Comparison of ENCODE assay signal across 21 cellular contexts in genomic region chr1:201789245-201789644, GRCh38. TPM values are rescaled to one million over a fixed set of nuclear protein-coding genes. Genes with fewer than 3 reads are reported as not detected.
DNase-seq lines count a peak whose midpoint lies in the region; ATAC-seq and TF ChIP-seq lines count a peak whose summit lies in the region.
"Had no signal": no experiment of that assay in that cellular context is flagged by ENCODE, and none has a peak within 500 bp of the region (broad histone marks: within the 10 kb centered on the region; RNA-seq: fewer than 3 reads in every experiment).

No MANE protein-coding gene starts in this region.

- DNase-seq in AG04450 (ENCODE audit: low read depth, low spot score) (no peak), adipocyte (ENCODE audit: low read depth) (no peak), right cardiac atrium (no peak), COLO829 (ENCODE audit: low spot score) (no peak), NCI-H510A (lab: John Stamatoyannopoulos, UW) (no peak), NCI-H526 treated with DMSO at 0.1 percent for 48 hours (lab: John Stamatoyannopoulos, UW) (no peak)
- DNase-seq: activated B cell treated with CpG ODN at 0.5 μM for 24 hours; activated CD8-positive, alpha-beta T cell treated with anti-CD3 and anti-CD28 coated beads for 36 hours; activated T-cell treated with anti-CD3 and anti-CD28 coated beads, Interleukin-2, amount 50 U/mL, for 72 hours; cerebellar nuclear complex; COR-L47; foreskin fibroblast; left colon; NCI-H1694 treated with DMSO at 0.1 percent for 48 hours; NCI-H510A treated with DMSO at 0.1 percent for 48 hours; occipital lobe; SIG-M5; small intestine had no signal

- H3K4me1 ChIP-seq in adipocyte (ENCODE audit: control insufficient read depth, insufficient read depth, low read length), result peaks cover 74% of the 10 kb centered on the region
- H3K4me1 ChIP-seq in right cardiac atrium (ENCODE audit: control insufficient read depth, insufficient read depth, low read length), result peaks cover 19% of the 10 kb centered on the region
- peaks cover 32 to 71% (median 60%) of the 10 kb centered on the region in 5 donors for H3K4me1 ChIP-seq in subcutaneous abdominal adipose tissue (ENCODE audit: control insufficient read depth in 5 of 5, insufficient read depth in 5 of 5, low read length in 5 of 5)

- intact Hi-C loops in right cardiac atrium (cut with DNase I), result no loop called here

- H3K27me3 ChIP-seq in AG04450 (ENCODE audit: control insufficient read depth, insufficient read depth, low read length), result no peaks in the 10 kb centered on the region
- H3K27me3 ChIP-seq in adipocyte (replicated peaks; ENCODE audit: control insufficient read depth, insufficient read depth, low read length), result no peaks in the 10 kb centered on the region
- no peaks in the 10 kb centered on the region for H3K27me3 ChIP-seq in right cardiac atrium (ENCODE audit: control insufficient read depth, insufficient read depth)
- H3K27me3 ChIP-seq in subcutaneous abdominal adipose tissue (ENCODE audit: control insufficient read depth in 5 of 5, insufficient read depth in 4 of 5, low read length in 5 of 5), result no peaks in the 10 kb centered on the region

- H3K36me3 ChIP-seq in adipocyte (ENCODE audit: control insufficient read depth, insufficient read depth, low read length, severe bottlenecking) (peaks cover 99% of the 10 kb centered on the region), subcutaneous abdominal adipose tissue (ENCODE audit: control insufficient read depth in 5 of 5, insufficient read depth in 5 of 5, low read length in 5 of 5) (peaks cover 17 to 90% (median 73%) of the 10 kb centered on the region in 5 donors)

- POLR2A ChIA-PET in AG04450 (lab: Yijun Ruan, JAX), result interaction anchor here (1.5 kb wide), 1 partner anchor 75 kb away, joined by 4 read pairs; no protein-coding TSS in a partner anchor

- CTCF ChIA-PET in AG04450 (lab: Charles Lee), result interaction anchor here (2.2 to 4.1 kb wide), 2 partner anchors 80 to 258 kb away, joined by 7 to 58 read pairs; no protein-coding TSS in a partner anchor

- H3K9me3 ChIP-seq in AG04450 (ENCODE audit: control insufficient read depth, insufficient read depth, low read length) (no peaks in the 10 kb centered on the region), adipocyte (ENCODE audit: control insufficient read depth, low read length) (no peaks in the 10 kb centered on the region), right cardiac atrium (ENCODE audit: control insufficient read depth, low read length) (no peaks in the 10 kb centered on the region), subcutaneous abdominal adipose tissue (ENCODE audit: control insufficient read depth in 5 of 5, low read length in 5 of 5) (no peaks in the 10 kb centered on the region)

- H3K9ac ChIP-seq in adipocyte (ENCODE audit: low read length), result peak overlapping the region; percentile 75
- peak overlapping the region in 1 of 5 donors; percentile 26 for H3K9ac ChIP-seq in subcutaneous abdominal adipose tissue (ENCODE audit: low read length in 5 of 5)

- H3K4me3 ChIP-seq in AG04450 (ENCODE audit: low read depth, low read length) (no peak overlapping the region), adipocyte (ENCODE audit: low read length) (no peak overlapping the region), right cardiac atrium (ENCODE audit: low read length) (no peak overlapping the region), subcutaneous abdominal adipose tissue (ENCODE audit: low read depth in 1 of 5, low read length in 5 of 5) (no peak overlapping the region)

- 94% methylated on average over 5 of the region's 5 CpGs for WGBS in right cardiac atrium

- peak overlapping the region; percentile 22 for H3K27ac ChIP-seq in AG04450 (ENCODE audit: low read depth, low read length)
- peak overlapping the region; percentile 50 for H3K27ac ChIP-seq in right cardiac atrium (ENCODE audit: low read length)
- H3K27ac ChIP-seq in subcutaneous abdominal adipose tissue (ENCODE audit: low read depth, low read length), result peak overlapping the region; percentile 82

- ATAC-seq in right cardiac atrium (no peak), GM19467 (IDR thresholded peaks at IDR 0.05; ENCODE audit: unreplicated experiment) (no peak)
- ATAC-seq: activated CD8-positive, alpha-beta T cell treated with anti-CD3 and anti-CD28 coated beads for 36 hours; activated T-cell treated with anti-CD3 and anti-CD28 coated beads, Interleukin-2, amount 50 U/mL, for 72 hours; left colon; stimulated activated effector memory CD8-positive, alpha-beta T cell treated with anti-CD3 and anti-CD28 coated beads, Interleukin-12 subunit alpha, Interleukin-12 subunit beta, amount 100 ng/mL, for 72 hours had no signal

- TF ChIP-seq CTCF in AG04450 (IDR thresholded peaks at IDR 0.05; ENCODE audit: low read depth, low read length), result no peak

RNA-seq across cellular contexts. Expression of gene IPO9, which starts 39.7 kb away (rescaled TPM):
- polyA plus RNA-seq in AG04450 (2011; rRNA removed) (55.5 and 57.9 TPM in 2 replicates), right cardiac atrium (10.3 TPM)
- polyA minus RNA-seq in AG04450 (2011; rRNA and poly(A)+ RNA removed), result 38.9 and 43.6 TPM in 2 replicates
- 10 to 100 TPM; 21.7 to 27.9 (median 24.6) TPM for total RNA-seq in right cardiac atrium

Comparison
In these comparisons a context has a peak if more than half of its experiments do, and no peak if none do; other contexts are left out.
1. H3K27ac ChIP-seq: peak in every context shown above with its lines; median percentile 82 in subcutaneous abdominal adipose tissue; 50 in right cardiac atrium; 22 in AG04450.